ENCODE assay signal across 20 cellular contexts in genomic region chr5:178265746-178266145, GRCh38. TPM values are rescaled to one million over a fixed set of nuclear protein-coding genes. Genes with fewer than 3 reads are reported as not detected.
DNase-seq lines count a peak whose midpoint lies in the region; ATAC-seq and TF ChIP-seq lines count a peak whose summit lies in the region.
"Had no signal": no experiment of that assay in that cellular context is flagged by ENCODE, and none has a peak within 500 bp of the region (broad histone marks: within the 10 kb centered on the region; RNA-seq: fewer than 3 reads in every experiment).

No MANE protein-coding gene starts in this region.

- TF ChIP-seq CTCF in neural crest cell (conservative IDR thresholded peaks at IDR 0.05), result no peak

- intact Hi-C loops in right cardiac atrium (cut with DNase I), result no loop called here
- intact Hi-C loops in left ventricle myocardium superior (cut with micrococcal nuclease), result no loop called here

- no peak overlapping the region for H3K27ac ChIP-seq in right cardiac atrium (ENCODE audit: low read length)
- H3K27ac ChIP-seq: BLaER1 had no signal

- no peaks in the 10 kb centered on the region for H3K27me3 ChIP-seq in right cardiac atrium (ENCODE audit: control insufficient read depth, insufficient read depth)
- H3K27me3 ChIP-seq: BE2C, BLaER1 had no signal

- peaks cover 2% of the 10 kb centered on the region for H3K36me3 Mint-ChIP-seq in neural crest cell (ENCODE audit: low read depth)
- H3K36me3 Mint-ChIP-seq: CD14-positive monocyte; CD4-positive, alpha-beta memory T cell; CD4-positive, CD25-positive, alpha-beta regulatory T cell; CD8-positive, alpha-beta memory T cell had no signal

- no peaks in the 10 kb centered on the region for H3K9me3 Mint-ChIP-seq in neural crest cell
- H3K9me3 Mint-ChIP-seq: CD8-positive, alpha-beta memory T cell had no signal

- DNase-seq in right cardiac atrium, result peak in 2 of 3 donors; percentile 4 to 33
- DNase-seq in left ventricle myocardium superior, result no peak
- DNase-seq in RPMI8226, result peak; percentile 30
- DNase-seq in neural crest cell (ENCODE audit: low read depth, low spot score), result no peak
- DNase-seq in SKM-1 (lab: John Stamatoyannopoulos, UW; ENCODE audit: unreplicated experiment), result no peak
- no peak for DNase-seq in stimulated activated CD4-positive, alpha-beta T cell treated with anti-CD3 and anti-CD28 coated beads, Interleukin-4, amount 100 ng/mL, for 24 hours
- DNase-seq: 8988T; ACHN; BE2C; C1 segment of cervical spinal cord; Caco-2; Calu3; CD4-positive, alpha-beta memory T cell; CD4-positive, CD25-positive, alpha-beta regulatory T cell; CD8-positive, alpha-beta memory T cell; DMS79 treated with DMSO at 0.1 percent for 48 hours; GF-D8 had no signal

- H3K4me3 ChIP-seq in right cardiac atrium (ENCODE audit: low read length), result no peak overlapping the region
- H3K4me3 ChIP-seq: BLaER1 had no signal

- H3K4me1 ChIP-seq in right cardiac atrium (ENCODE audit: control insufficient read depth, insufficient read depth, low read length), result no peaks in the 10 kb centered on the region
- H3K4me1 ChIP-seq: BE2C had no signal

- peak overlapping the region; percentile 43 for H3K27ac Mint-ChIP-seq in neural crest cell (ENCODE audit: unreplicated experiment)
- H3K27ac Mint-ChIP-seq: CD4-positive, CD25-positive, alpha-beta regulatory T cell had no signal

- H3K27me3 Mint-ChIP-seq in neural crest cell (ENCODE audit: low read depth), result no peaks in the 10 kb centered on the region
- H3K27me3 Mint-ChIP-seq: CD4-positive, alpha-beta memory T cell had no signal

- WGBS in right cardiac atrium, result 86% methylated on average over 7 of the region's 7 CpGs

- ATAC-seq in right cardiac atrium (no peak), left ventricle myocardium superior (no peak), GM21576 (IDR thresholded peaks at IDR 0.05; ENCODE audit: unreplicated experiment) (no peak)

- H3K4me3 Mint-ChIP-seq in neural crest cell, result no peak overlapping the region
- H3K4me3 Mint-ChIP-seq: CD14-positive monocyte; CD4-positive, alpha-beta memory T cell; CD4-positive, CD25-positive, alpha-beta regulatory T cell; CD8-positive, alpha-beta memory T cell had no signal

- no peaks in the 10 kb centered on the region for H3K4me1 Mint-ChIP-seq in neural crest cell
- H3K4me1 Mint-ChIP-seq: CD14-positive monocyte; CD4-positive, alpha-beta memory T cell; CD4-positive, CD25-positive, alpha-beta regulatory T cell; CD8-positive, alpha-beta memory T cell had no signal

- H3K9me3 ChIP-seq in right cardiac atrium (ENCODE audit: control insufficient read depth, low read length), result no peaks in the 10 kb centered on the region
- H3K9me3 ChIP-seq: BE2C, BLaER1, Caco-2 had no signal

RNA-seq across cellular contexts. Expression of gene PHYKPL, which starts 33.1 kb away (rescaled TPM):
- 10 to 100 TPM; 41.0 to 53.6 (median 48.5) TPM for total RNA-seq in right cardiac atrium
- 35.3 TPM for polyA plus RNA-seq in right cardiac atrium
- 40.7 TPM for total RNA-seq in left ventricle myocardium superior
- total RNA-seq in neural crest cell, result 53.9 and 55.7 TPM in 2 replicates

Comparison
In these comparisons a context has a peak if more than half of its experiments do, and no peak if none do; other contexts are left out.
1. DNase-seq: peak in right cardiac atrium (2 of 3) and RPMI8226 (single experiment); none in left ventricle myocardium superior (single experiment), neural crest cell (single experiment), SKM-1 (single experiment) and stimulated activated CD4-positive, alpha-beta T cell treated with anti-CD3 and anti-CD28 coated beads, Interleukin-4, amount 100 ng/mL, for 24 hours (single experiment).